1 cellular context compared by ENCODE assay signal in genomic region chr1:179836686-179837445, GRCh38.
TF ChIP-seq lines count a peak whose summit lies in the region.

No MANE protein-coding gene starts in this region.

TF ChIP-seq in K562, 482 proteins besides CTCF, POLR2A, EP300 and RAD21:
- peak; percentile 64 for TF ChIP-seq ZBTB33 (CRISPR knock-in tag; IDR thresholded peaks at IDR 0.05)
TF ChIP-seq in K562: peak in this region for 1; not testable (repeated sequence) for 481.
